ENCODE assay signal across 23 cellular contexts in the genomic region with DNA sequence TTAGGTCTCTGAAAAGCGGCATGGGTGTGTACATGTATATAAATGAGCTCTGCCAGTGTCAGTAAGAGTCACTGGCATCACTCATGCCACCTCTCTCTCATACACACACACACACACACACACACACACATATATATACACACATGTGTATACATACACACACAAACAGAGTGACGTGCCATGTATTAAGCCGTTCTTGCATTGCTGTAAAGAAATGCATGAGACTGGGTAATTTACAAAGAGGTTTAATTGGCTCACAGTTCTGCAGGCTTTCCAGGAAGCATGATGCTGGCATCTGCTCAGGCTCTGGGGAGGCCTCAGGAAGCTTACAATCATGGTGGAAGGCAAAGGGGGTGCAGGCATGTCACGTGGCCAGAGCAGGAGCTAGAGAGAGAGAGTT.
A peak's percentile ranks its signal among the peaks of the same experiment; 100 is the strongest.
DNase-seq lines count a peak whose midpoint lies in the region; ATAC-seq and TF ChIP-seq lines count a peak whose summit lies in the region.
"Had no signal": no experiment of that assay in that cellular context is flagged by ENCODE, and none has a peak within 500 bp of the region (broad histone marks: within the 10 kb centered on the region; RNA-seq: fewer than 3 reads in every experiment).

No MANE protein-coding gene starts in this region.

- H3K4me1 ChIP-seq in gastroesophageal sphincter (peaks cover 20 to 79% (median 35%) of the 10 kb centered on the region in 3 donors), gastrocnemius medialis (peaks cover 64 to 66% of the 10 kb centered on the region in 2 donors), left lung (peaks cover 0 to 36% of the 10 kb centered on the region in 2 donors)
- H3K4me1 ChIP-seq: A549, BE2C had no signal

- H3K9me3 ChIP-seq in gastroesophageal sphincter (no peaks in the 10 kb centered on the region), gastrocnemius medialis (no peaks in the 10 kb centered on the region), left lung (no peaks in the 10 kb centered on the region)
- H3K9me3 ChIP-seq: A549, BE2C had no signal

- H3K4me3 ChIP-seq in gastroesophageal sphincter (no peak overlapping the region), gastrocnemius medialis (no peak overlapping the region), left lung (no peak overlapping the region)
- H3K4me3 ChIP-seq: A549; BLaER1 treated with 17β-estradiol and CSF1 and Interleukin-3, amounts not matched to agents 10 nM and 100 nM; GM23248 had no signal

- intact Hi-C loops in natural killer cell (cut with micrococcal nuclease) = no loop called here
- intact Hi-C loops in gastrocnemius medialis (cut with DNase I; ENCODE audit: low total_unique reads) = no loop called here
- intact Hi-C loops in left lung (cut with DNase I) = no loop called here

- peaks cover 80 to 91% of the 10 kb centered on the region in 2 donors for H3K4me1 Mint-ChIP-seq in natural killer cell
- peaks cover 51 to 65% of the 10 kb centered on the region in 2 donors for H3K4me1 Mint-ChIP-seq in natural killer cell treated with Interleukin-12 subunit alpha and Interleukin-12 subunit beta and Interleukin-15 and Interleukin-18, amount 100 ng/mL, for 72 hours (ENCODE audit: low read depth in 2 of 2)
- peaks cover 44% of the 10 kb centered on the region for H3K4me1 Mint-ChIP-seq in T-helper 2 cell treated with Interferon-gamma antibody and Interleukin-4, amounts not matched to agents 5 μg/mL and 100 μg/mL, for 36 hours (ENCODE audit: low read depth)

- in situ Hi-C loops in gastrocnemius medialis (cut with MboI; ENCODE audit: low sequenced_read_pairs in 4 of 4) = no loop called here

- H3K36me3 Mint-ChIP-seq in natural killer cell = no peaks in the 10 kb centered on the region
- peaks cover 5% of the 10 kb centered on the region for H3K36me3 Mint-ChIP-seq in natural killer cell treated with Interleukin-12 subunit alpha and Interleukin-12 subunit beta and Interleukin-15 and Interleukin-18, amount 100 ng/mL, for 72 hours
- peaks cover 41% of the 10 kb centered on the region for H3K36me3 Mint-ChIP-seq in T-helper 2 cell treated with Interferon-gamma antibody and Interleukin-4, amounts not matched to agents 5 μg/mL and 100 μg/mL, for 36 hours (ENCODE audit: low read depth)

- H3K9me3 Mint-ChIP-seq in natural killer cell = no peaks in the 10 kb centered on the region
- no peaks in the 10 kb centered on the region for H3K9me3 Mint-ChIP-seq in natural killer cell treated with Interleukin-12 subunit alpha and Interleukin-12 subunit beta and Interleukin-15 and Interleukin-18, amount 100 ng/mL, for 72 hours
- peaks cover 25% of the 10 kb centered on the region for H3K9me3 Mint-ChIP-seq in T-helper 2 cell treated with Interferon-gamma antibody and Interleukin-4, amounts not matched to agents 5 μg/mL and 100 μg/mL, for 36 hours

- H3K4me3 Mint-ChIP-seq in natural killer cell = no peak overlapping the region
- H3K4me3 Mint-ChIP-seq in natural killer cell treated with Interleukin-12 subunit alpha and Interleukin-12 subunit beta and Interleukin-15 and Interleukin-18, amount 100 ng/mL, for 72 hours = no peak overlapping the region
- no peak overlapping the region for H3K4me3 Mint-ChIP-seq in T-helper 2 cell treated with Interferon-gamma antibody and Interleukin-4, amounts not matched to agents 5 μg/mL and 100 μg/mL, for 36 hours
- H3K4me3 Mint-ChIP-seq: CD14-positive monocyte; CD4-positive, alpha-beta T cell had no signal

- H3K27me3 ChIP-seq in gastroesophageal sphincter (no peaks in the 10 kb centered on the region), gastrocnemius medialis (no peaks in the 10 kb centered on the region), left lung (no peaks in the 10 kb centered on the region)
- H3K27me3 ChIP-seq: BE2C had no signal

- WGBS in gastroesophageal sphincter (ENCODE audit: low coverage in 1 of 2), 2 donors = 83 to 96% methylated on average over 2 to 4 of the region's 4 CpGs

- TF ChIP-seq CTCF in natural killer cell (IDR thresholded peaks at IDR 0.05) (no peak), gastroesophageal sphincter (IDR thresholded peaks at IDR 0.05) (no peak), gastrocnemius medialis (IDR thresholded peaks at IDR 0.05 in 4 of 5, conservative IDR thresholded peaks at IDR 0.05 in 1 of 5) (no peak), left lung (IDR thresholded peaks at IDR 0.05) (no peak)

- peaks cover 0 to 78% of the 10 kb centered on the region in 2 donors for H3K36me3 ChIP-seq in gastroesophageal sphincter
- H3K36me3 ChIP-seq in gastrocnemius medialis = peaks cover 2 to 68% of the 10 kb centered on the region in 2 donors
- peaks cover 0 to 55% of the 10 kb centered on the region in 2 donors for H3K36me3 ChIP-seq in left lung
- H3K36me3 ChIP-seq: BE2C; BLaER1 treated with 17β-estradiol and CSF1 and Interleukin-3, amounts not matched to agents 10 nM and 100 nM had no signal

- H3K27ac Mint-ChIP-seq in natural killer cell = peak overlapping the region; percentile 69 to 85
- peak overlapping the region in 1 of 2 donors; percentile 17 for H3K27ac Mint-ChIP-seq in natural killer cell treated with Interleukin-12 subunit alpha and Interleukin-12 subunit beta and Interleukin-15 and Interleukin-18, amount 100 ng/mL, for 72 hours
- no peak overlapping the region for H3K27ac Mint-ChIP-seq in T-helper 2 cell treated with Interferon-gamma antibody and Interleukin-4, amounts not matched to agents 5 μg/mL and 100 μg/mL, for 36 hours
- H3K27ac Mint-ChIP-seq: CD4-positive, alpha-beta T cell had no signal

- H3K27ac ChIP-seq in gastroesophageal sphincter (peak overlapping the region in 3 of 4 donors; percentile 92 to 98 (median 94)), gastrocnemius medialis (peak overlapping the region; percentile 90 to 99 (median 96)), left lung (no peak overlapping the region)
- H3K27ac ChIP-seq: A549; BLaER1 treated with 17β-estradiol and CSF1 and Interleukin-3, amounts not matched to agents 10 nM and 100 nM; GM23248 had no signal

- no peak for ATAC-seq in natural killer cell
- no peak for ATAC-seq in natural killer cell treated with Interleukin-12 subunit alpha and Interleukin-12 subunit beta and Interleukin-15 and Interleukin-18, amount 100 ng/mL, for 72 hours
- ATAC-seq in gastroesophageal sphincter = no peak
- no peak for ATAC-seq in gastrocnemius medialis
- ATAC-seq in GM19351 (IDR thresholded peaks at IDR 0.05; ENCODE audit: unreplicated experiment) = no peak
- ATAC-seq in left lung = no peak
- ATAC-seq: A549 had no signal

- no peak for TF ChIP-seq EP300 in gastroesophageal sphincter (IDR thresholded peaks at IDR 0.05)

- DNase-seq in natural killer cell (no peak), gastrocnemius medialis (no peak), left lung (no peak)
- DNase-seq in natural killer cell treated with Interleukin-12 subunit alpha and Interleukin-12 subunit beta and Interleukin-15 and Interleukin-18, amount 100 ng/mL, for 72 hours (ENCODE audit: low spot score) = no peak
- DNase-seq in T-helper 2 cell treated with Interferon-gamma antibody and Interleukin-4, amounts not matched to agents 5 μg/mL and 100 μg/mL, for 36 hours (ENCODE audit: low spot score) = no peak
- DNase-seq: 8988T; ACHN; AML-193; BE2C; Calu3; CD4-positive, alpha-beta T cell; COR-L47; DMS53; DMS79 treated with DMSO at 0.1 percent for 48 hours; GF-D8; GM23248; H7; HCEC 1CT had no signal

- TF ChIP-seq POLR2A in gastroesophageal sphincter (IDR thresholded peaks at IDR 0.05) = no peak
- TF ChIP-seq POLR2A in gastrocnemius medialis (IDR thresholded peaks at IDR 0.05) = no peak

- H3K27me3 Mint-ChIP-seq in natural killer cell (ENCODE audit: low read depth in 2 of 2) = no peaks in the 10 kb centered on the region
- no peaks in the 10 kb centered on the region for H3K27me3 Mint-ChIP-seq in natural killer cell treated with Interleukin-12 subunit alpha and Interleukin-12 subunit beta and Interleukin-15 and Interleukin-18, amount 100 ng/mL, for 72 hours
- H3K27me3 Mint-ChIP-seq in T-helper 2 cell treated with Interferon-gamma antibody and Interleukin-4, amounts not matched to agents 5 μg/mL and 100 μg/mL, for 36 hours (ENCODE audit: low read depth) = peaks cover 2% of the 10 kb centered on the region
- H3K27me3 Mint-ChIP-seq: CD4-positive, alpha-beta T cell had no signal

Comparison
In these comparisons a context has a peak if more than half of its experiments do, and no peak if none do; other contexts are left out.
1. H3K27ac ChIP-seq: peak in gastroesophageal sphincter (3 of 4) and gastrocnemius medialis (4 of 4); none in left lung (0 of 2).